ENCODE assay signal across 17 cellular contexts in genomic region chr19:2249880-2250764, GRCh38. TPM values are rescaled to one million over a fixed set of nuclear protein-coding genes. Genes with fewer than 3 reads are reported as not detected.
DNase-seq lines count a peak whose midpoint lies in the region; FAIRE-seq and TF ChIP-seq lines count a peak whose summit lies in the region.
"Had no signal": no experiment of that assay in that cellular context is flagged by ENCODE, and none has a peak within 500 bp of the region (broad histone marks: within the 10 kb centered on the region; RNA-seq: fewer than 3 reads in every experiment).

No MANE protein-coding gene starts in this region.

- no peak overlapping the region for H3K4me3 ChIP-seq in cardiac muscle cell
- H3K4me3 ChIP-seq in left ventricle myocardium inferior = no peak overlapping the region
- no peak overlapping the region for H3K4me3 ChIP-seq in kidney (ENCODE audit: low read length in 2 of 2)
- no peak overlapping the region for H3K4me3 ChIP-seq in testis
- H3K4me3 ChIP-seq in brain microvascular endothelial cell (ENCODE audit: low read depth, low read length) = no peak overlapping the region
- H3K4me3 ChIP-seq in uterus = no peak overlapping the region

- WGBS in testis, 2 donors = 0 to 21% methylated on average over 4 to 41 of the region's 43 CpGs

- FAIRE-seq in kidney (lab: Jason Lieb, UNC) = no peak

- TF ChIP-seq POLR2A in testis (IDR thresholded peaks at IDR 0.05) (no peak), uterus (IDR thresholded peaks at IDR 0.05) (no peak)

- peaks cover 3% of the 10 kb centered on the region for H3K4me1 ChIP-seq in cardiac muscle cell (ENCODE audit: low read depth)
- peaks cover 61% of the 10 kb centered on the region for H3K4me1 ChIP-seq in left ventricle myocardium inferior
- peaks cover 0 to 6% of the 10 kb centered on the region in 2 donors for H3K4me1 ChIP-seq in kidney (ENCODE audit: control insufficient read depth in 1 of 2, insufficient read depth in 1 of 2, low read depth in 1 of 2, low read length in 2 of 2)
- peaks cover 39% of the 10 kb centered on the region for H3K4me1 ChIP-seq in testis
- peaks cover 0 to 30% of the 10 kb centered on the region in 2 donors for H3K4me1 ChIP-seq in uterus

- intact Hi-C loops in left ventricle myocardium inferior (cut with micrococcal nuclease) = no loop called here
- intact Hi-C loops in kidney (cut with DNase I) = no loop called here
- intact Hi-C loops in testis (cut with DNase I; ENCODE audit: low total_unique reads) = no loop called here
- intact Hi-C loops in uterus (cut with DNase I; ENCODE audit: low total_unique reads) = no loop called here

- DNase-seq in cardiac muscle cell (ENCODE audit: low read depth in 1 of 2, low spot score in 1 of 2) (no peak), left ventricle myocardium inferior (no peak), kidney (peak; percentile 76), testis (no peak), brain microvascular endothelial cell (no peak), uterus (no peak)
- no peak for DNase-seq in activated naive CD4-positive, alpha-beta T cell treated with Interleukin-2 at 50 U/mL for 16 hours
- DNase-seq: activated naive CD4-positive, alpha-beta T cell treated with anti-CD3 and anti-CD28 coated beads, Interleukin-2, amount 50 U/mL, for 16 hours; DMS153; hypothalamus; MV-4-11; natural killer cell; tibial artery had no signal

- peaks cover 28% of the 10 kb centered on the region for H3K36me3 ChIP-seq in cardiac muscle cell
- H3K36me3 ChIP-seq in left ventricle myocardium inferior = peaks cover 31% of the 10 kb centered on the region
- H3K36me3 ChIP-seq in kidney (ENCODE audit: control insufficient read depth in 1 of 2, insufficient read depth in 2 of 2, low read length in 2 of 2) = peaks cover 4 to 21% of the 10 kb centered on the region in 2 donors
- no peaks in the 10 kb centered on the region for H3K36me3 ChIP-seq in testis (ENCODE audit: low read depth, missing control alignments)
- H3K36me3 ChIP-seq in brain microvascular endothelial cell (replicated peaks) = peaks cover 30% of the 10 kb centered on the region
- no peaks in the 10 kb centered on the region for H3K36me3 ChIP-seq in uterus

- no peaks in the 10 kb centered on the region for H3K9me3 ChIP-seq in cardiac muscle cell (ENCODE audit: low read depth)
- H3K9me3 ChIP-seq in left ventricle myocardium inferior (replicated peaks) = no peaks in the 10 kb centered on the region
- H3K9me3 ChIP-seq in kidney (ENCODE audit: control insufficient read depth in 1 of 2, low read length in 2 of 2) = no peaks in the 10 kb centered on the region
- no peaks in the 10 kb centered on the region for H3K9me3 ChIP-seq in testis
- no peaks in the 10 kb centered on the region for H3K9me3 ChIP-seq in uterus
- H3K9me3 ChIP-seq: tibial artery had no signal

- in situ Hi-C loops in brain microvascular endothelial cell (cut with HindIII; ENCODE audit: low pct_ligation_motif_present, low sequenced_read_pairs) = no loop called here

- H3K27ac ChIP-seq in cardiac muscle cell = peak overlapping the region; percentile 51
- H3K27ac ChIP-seq in left ventricle myocardium inferior (replicated peaks) = no peak overlapping the region
- no peak overlapping the region for H3K27ac ChIP-seq in kidney (ENCODE audit: low read depth in 2 of 2, low read length in 2 of 2)
- H3K27ac ChIP-seq in testis = peak overlapping the region; percentile 41 to 47
- no peak overlapping the region for H3K27ac ChIP-seq in brain microvascular endothelial cell
- no peak overlapping the region for H3K27ac ChIP-seq in uterus
- H3K27ac ChIP-seq: tibial artery, VCaP had no signal

- no peak for TF ChIP-seq CTCF in cardiac muscle cell (IDR thresholded peaks at IDR 0.05; ENCODE audit: low read depth, low read length)
- no peak for TF ChIP-seq CTCF in left ventricle myocardium inferior (IDR thresholded peaks at IDR 0.05; ENCODE audit: borderline replicate concordance)
- TF ChIP-seq CTCF in kidney (IDR thresholded peaks at IDR 0.05; ENCODE audit: borderline replicate concordance, extremely low read depth, insufficient read depth) = no peak
- TF ChIP-seq CTCF in testis (IDR thresholded peaks at IDR 0.05) = no peak
- no peak for TF ChIP-seq CTCF in brain microvascular endothelial cell (IDR thresholded peaks at IDR 0.05; ENCODE audit: low read depth, low read length, missing control alignments)
- no peak for TF ChIP-seq CTCF in uterus (IDR thresholded peaks at IDR 0.05)

- H3K27me3 ChIP-seq in cardiac muscle cell = peaks cover 24% of the 10 kb centered on the region
- H3K27me3 ChIP-seq in left ventricle myocardium inferior (ENCODE audit: low read depth) = peaks cover 62% of the 10 kb centered on the region
- no peaks in the 10 kb centered on the region for H3K27me3 ChIP-seq in testis
- H3K27me3 ChIP-seq in brain microvascular endothelial cell (replicated peaks) = peaks cover 39% of the 10 kb centered on the region
- peaks cover 0 to 25% of the 10 kb centered on the region in 2 donors for H3K27me3 ChIP-seq in uterus

- H3K9ac ChIP-seq in kidney (ENCODE audit: low read length in 2 of 2) = no peak overlapping the region

TF ChIP-seq in PFSK-1, 5 proteins besides CTCF, POLR2A, EP300 and RAD21 (continues in another document):
- peak; percentile 16; the same call in 1 of the 2 replicates for TF ChIP-seq POLR2AphosphoS5 (IDR thresholded peaks at IDR 0.05; ENCODE audit: low read depth, low read length)
- TF ChIP-seq, protein P1, sequence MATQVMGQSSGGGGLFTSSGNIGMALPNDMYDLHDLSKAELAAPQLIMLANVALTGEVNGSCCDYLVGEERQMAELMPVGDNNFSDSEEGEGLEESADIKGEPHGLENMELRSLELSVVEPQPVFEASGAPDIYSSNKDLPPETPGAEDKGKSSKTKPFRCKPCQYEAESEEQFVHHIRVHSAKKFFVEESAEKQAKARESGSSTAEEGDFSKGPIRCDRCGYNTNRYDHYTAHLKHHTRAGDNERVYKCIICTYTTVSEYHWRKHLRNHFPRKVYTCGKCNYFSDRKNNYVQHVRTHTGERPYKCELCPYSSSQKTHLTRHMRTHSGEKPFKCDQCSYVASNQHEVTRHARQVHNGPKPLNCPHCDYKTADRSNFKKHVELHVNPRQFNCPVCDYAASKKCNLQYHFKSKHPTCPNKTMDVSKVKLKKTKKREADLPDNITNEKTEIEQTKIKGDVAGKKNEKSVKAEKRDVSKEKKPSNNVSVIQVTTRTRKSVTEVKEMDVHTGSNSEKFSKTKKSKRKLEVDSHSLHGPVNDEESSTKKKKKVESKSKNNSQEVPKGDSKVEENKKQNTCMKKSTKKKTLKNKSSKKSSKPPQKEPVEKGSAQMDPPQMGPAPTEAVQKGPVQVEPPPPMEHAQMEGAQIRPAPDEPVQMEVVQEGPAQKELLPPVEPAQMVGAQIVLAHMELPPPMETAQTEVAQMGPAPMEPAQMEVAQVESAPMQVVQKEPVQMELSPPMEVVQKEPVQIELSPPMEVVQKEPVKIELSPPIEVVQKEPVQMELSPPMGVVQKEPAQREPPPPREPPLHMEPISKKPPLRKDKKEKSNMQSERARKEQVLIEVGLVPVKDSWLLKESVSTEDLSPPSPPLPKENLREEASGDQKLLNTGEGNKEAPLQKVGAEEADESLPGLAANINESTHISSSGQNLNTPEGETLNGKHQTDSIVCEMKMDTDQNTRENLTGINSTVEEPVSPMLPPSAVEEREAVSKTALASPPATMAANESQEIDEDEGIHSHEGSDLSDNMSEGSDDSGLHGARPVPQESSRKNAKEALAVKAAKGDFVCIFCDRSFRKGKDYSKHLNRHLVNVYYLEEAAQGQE (IDR thresholded peaks at IDR 0.05; ENCODE audit: insufficient read depth in 1 of 2, low read depth in 2 of 2, low read length in 2 of 2) = no peak
- TF ChIP-seq SIN3A (IDR thresholded peaks at IDR 0.05; ENCODE audit: borderline replicate concordance, insufficient read depth, low read length) = no peak

RNA-seq across cellular contexts. Expression of gene AMH, which starts 1.0 kb away (rescaled TPM):
- total RNA-seq in cardiac muscle cell = 24.1 and 45.6 TPM in 2 replicates
- polyA plus RNA-seq in cardiac muscle cell = 23.2 and 71.4 TPM in 2 replicates
- total RNA-seq in left ventricle myocardium inferior = 1.1 TPM
- 47.2 TPM for polyA plus RNA-seq in PFSK-1 (2012; ENCODE audit: insufficient read length, low read depth)
- total RNA-seq in kidney = 1.0 TPM
- polyA plus RNA-seq in kidney (ENCODE audit: insufficient read depth, low read depth, low replicate concordance) = 0.60 TPM
- 100 to 1,000 TPM; 180 to 268 TPM for total RNA-seq in testis
- polyA plus RNA-seq in testis (ENCODE audit: insufficient read depth, low read depth, low replicate concordance) = 50.8 TPM
- total RNA-seq in uterus = 1 to 10 TPM in 1 of 4 donors, under 1 TPM in 1, not detected in 2; 0.35 to 3.5 TPM

RNA-seq across cellular contexts. Expression of gene JSRP1, which starts 6.1 kb away (rescaled TPM):
- total RNA-seq in cardiac muscle cell (1.9 and 5.4 TPM in 2 replicates), left ventricle myocardium inferior (0.36 TPM), kidney (5.0 TPM), testis (1 to 10 TPM; 2.2 to 2.6 TPM), uterus (not detected)
- polyA plus RNA-seq in cardiac muscle cell (0.79 and 4.2 TPM in 2 replicates), kidney (ENCODE audit: insufficient read depth, low read depth, low replicate concordance) (0.37 TPM), testis (ENCODE audit: insufficient read depth, low read depth, low replicate concordance) (4.6 TPM)
- polyA plus RNA-seq in PFSK-1 (2012; ENCODE audit: insufficient read length, low read depth) = not detected
- total RNA-seq: H4, lower leg skin had no signal

RNA-seq across cellular contexts. Expression of gene SF3A2, which starts 13.5 kb away (rescaled TPM):
- total RNA-seq in cardiac muscle cell = 60.6 and 66.9 TPM in 2 replicates
- 110 and 111 TPM in 2 replicates for polyA plus RNA-seq in cardiac muscle cell
- total RNA-seq in left ventricle myocardium inferior = 28.7 TPM
- 195 TPM for polyA plus RNA-seq in PFSK-1 (2012; ENCODE audit: insufficient read length, low read depth)
- 64.1 TPM for total RNA-seq in kidney
- polyA plus RNA-seq in kidney (ENCODE audit: insufficient read depth, low read depth, low replicate concordance) = 25.7 TPM
- total RNA-seq in testis = 100 to 1,000 TPM; 102 to 122 TPM
- 117 TPM for polyA plus RNA-seq in testis (ENCODE audit: insufficient read depth, low read depth, low replicate concordance)
- total RNA-seq in uterus = 100 to 1,000 TPM in 1 of 4 donors, 10 to 100 TPM in 3; 33.2 to 107 (median 50.6) TPM

RNA-seq across cellular contexts. Expression of gene PLEKHJ1, which starts 14.0 kb away (rescaled TPM):
- total RNA-seq in cardiac muscle cell = 255 and 361 TPM in 2 replicates
- 297 and 342 TPM in 2 replicates for polyA plus RNA-seq in cardiac muscle cell
- total RNA-seq in left ventricle myocardium inferior = 47.8 TPM
- 111 TPM for polyA plus RNA-seq in PFSK-1 (2012; ENCODE audit: insufficient read length, low read depth)
- 59.7 TPM for total RNA-seq in kidney
- 156 TPM for polyA plus RNA-seq in kidney (ENCODE audit: insufficient read depth, low read depth, low replicate concordance)
- 100 to 1,000 TPM; 126 to 153 TPM for total RNA-seq in testis
- 111 TPM for polyA plus RNA-seq in testis (ENCODE audit: insufficient read depth, low read depth, low replicate concordance)
- 10 to 100 TPM in 3 of 4 donors, 1 to 10 TPM in 1; 5.9 to 56.7 (median 30.1) TPM for total RNA-seq in uterus

RNA-seq across cellular contexts. Expression of gene PEAK3, which starts 31.9 kb away (rescaled TPM):
- total RNA-seq in cardiac muscle cell (0.48 TPM in 1 of 2 replicates, not detected in the other), left ventricle myocardium inferior (0.77 TPM), kidney (2.1 TPM), testis (under 1 TPM; 0.37 to 0.55 TPM), uterus (under 1 TPM in 2 of 4 donors, not detected in 2; 0.26 to 0.40 TPM)
- polyA plus RNA-seq in cardiac muscle cell (0.06 and 0.51 TPM in 2 replicates), kidney (ENCODE audit: insufficient read depth, low read depth, low replicate concordance) (not detected), testis (ENCODE audit: insufficient read depth, low read depth, low replicate concordance) (0.16 TPM)
- 0.46 TPM for polyA plus RNA-seq in PFSK-1 (2012; ENCODE audit: insufficient read length, low read depth)

Comparison
In these comparisons a context has a peak if more than half of its experiments do, and no peak if none do; other contexts are left out.
1. H3K27ac ChIP-seq: peak in cardiac muscle cell (single experiment) and testis (2 of 2); none in left ventricle myocardium inferior (single experiment), kidney (0 of 2), brain microvascular endothelial cell (single experiment) and uterus (0 of 2).